In genomic region chr2:151827564-151828142, GRCh38 we compare ENCODE assay signal across 8 cellular contexts. TPM values are rescaled to one million over a fixed set of nuclear protein-coding genes. Genes with fewer than 3 reads are reported as not detected.
A peak's percentile ranks its signal among the peaks of the same experiment; 100 is the strongest.
DNase-seq lines count a peak whose midpoint lies in the region; ATAC-seq, FAIRE-seq and TF ChIP-seq lines count a peak whose summit lies in the region.

No MANE protein-coding gene starts in this region.

- in situ Hi-C loops in GM12878 (cut with MboI), result no loop called here

- POLR2A ChIA-PET in GM12878 (lab: Charles Lee), result interaction anchor here (0.5 to 1.3 kb wide), 5 partner anchors 8 to 676 kb away, joined by 3 to 8 read pairs (median 3); no protein-coding TSS in a partner anchor

- peak in 3 of 4 experiments; percentile 9 to 40 (median 23) for DNase-seq in activated naive CD4-positive, alpha-beta T cell (lab: John Stamatoyannopoulos, UW)
- DNase-seq in activated naive CD4-positive, alpha-beta T cell treated with anti-CD3 and anti-CD28 coated beads, Interleukin-2, amount 50 U/mL, for 16 hours, result no peak
- DNase-seq in RKO (ENCODE audit: low spot score), result peak; percentile 46
- no peak for DNase-seq in GM12878 (ENCODE audit: low read depth, low spot score)
- no peak for DNase-seq in smooth muscle cell (lab: John Stamatoyannopoulos, UW; ENCODE audit: unreplicated experiment)
- no peak for DNase-seq in SHP77 treated with DMSO at 0.1 percent for 48 hours (lab: John Stamatoyannopoulos, UW)

- H3K4me1 ChIP-seq in GM12878 (ENCODE audit: control insufficient read depth, insufficient read depth, low read length) (peaks cover 14% of the 10 kb centered on the region), iPS-20b (ENCODE audit: insufficient read depth, low read length) (peaks cover 33% of the 10 kb centered on the region), smooth muscle cell (ENCODE audit: low read depth) (peaks cover 22% of the 10 kb centered on the region)

- peak overlapping the region; percentile 73 for H3K4me2 ChIP-seq in GM12878 (ENCODE audit: control insufficient read depth, insufficient read depth)
- peak overlapping the region; percentile 92 for H3K4me2 ChIP-seq in smooth muscle cell

- WGBS in GM12878 (ENCODE audit: insufficient coverage, insufficient replicate concordance, low lambda C conversion rate, missing lambda C conversion rate), result 1% methylated on average over 38 of the region's 38 CpGs
- WGBS in smooth muscle cell (ENCODE audit: low lambda C conversion rate), result under 1% methylated on average over 37 of the region's 38 CpGs

- H3F3A ChIP-seq in smooth muscle cell (ENCODE audit: low read depth), result no peaks in the 10 kb centered on the region

- RAD21 ChIA-PET in GM12878 (lab: Charles Lee; ENCODE audit: unreplicated experiment), result interaction anchor here (0.9 to 1.4 kb wide), 5 partner anchors 13 to 56 kb away, joined by 3 to 5 read pairs (median 3); no protein-coding TSS in a partner anchor

- peaks cover 56% of the 10 kb centered on the region for H3K79me2 ChIP-seq in GM12878 (ENCODE audit: control insufficient read depth, insufficient read depth, low read length)
- peaks cover 56% of the 10 kb centered on the region for H3K79me2 ChIP-seq in smooth muscle cell (ENCODE audit: low read depth)

- TF ChIP-seq RAD21 in GM12878 (IDR thresholded peaks at IDR 0.05; ENCODE audit: insufficient read depth, low read depth, low read length), result no peak

- H3K27ac ChIP-seq in GM12878 (ENCODE audit: control insufficient read depth, insufficient read depth) (peak overlapping the region; percentile 88), iPS-20b (ENCODE audit: low read length) (no peak overlapping the region), smooth muscle cell (ENCODE audit: low read depth) (peak overlapping the region; percentile 74)

- TF ChIP-seq POLR2A in GM12878 (IDR thresholded peaks at IDR 0.05; ENCODE audit: low read depth, low read length), result no peak

- TF ChIP-seq EP300 in GM12878 (IDR thresholded peaks at IDR 0.05; ENCODE audit: borderline replicate concordance in 1 of 2, control insufficient read depth in 1 of 2, low read depth in 2 of 2, low read length in 2 of 2), result no peak

- H3K9me3 ChIP-seq in GM12878 (replicated peaks; ENCODE audit: control insufficient read depth, insufficient read depth, low read length) (no peaks in the 10 kb centered on the region), iPS-20b (ENCODE audit: insufficient read depth, low read depth, low read length) (no peaks in the 10 kb centered on the region), smooth muscle cell (replicated peaks; ENCODE audit: low read depth) (no peaks in the 10 kb centered on the region)

- ATAC-seq in HG02852 (IDR thresholded peaks at IDR 0.05; ENCODE audit: unreplicated experiment), result peak; percentile 25
- ATAC-seq in GM12878, result peak; percentile 50

- no peak for FAIRE-seq in GM12878 (lab: Jason Lieb, UNC)

- no TSS peak for BruUV-seq in GM12878 (replicated peaks; lab: Mats Ljungman, UMichigan)

- H3K4me3 ChIP-seq in GM12878 (peak overlapping the region; percentile 92), iPS-20b (ENCODE audit: low read length) (peak overlapping the region; percentile 85), smooth muscle cell (peak overlapping the region; percentile 81)

- TF ChIP-seq CTCF in GM12878 (IDR thresholded peaks at IDR 0.05 in 2 of 3, conservative IDR thresholded peaks at IDR 0.05 in 1 of 3; ENCODE audit: control insufficient read depth in 2 of 3, extremely low read depth in 1 of 3, insufficient read depth in 1 of 3, low read depth in 3 of 3, low read length in 3 of 3), result no peak
- TF ChIP-seq CTCF in smooth muscle cell (IDR thresholded peaks at IDR 0.05; ENCODE audit: borderline replicate concordance, insufficient read depth, poor library complexity, severe bottlenecking), result no peak

- CTCF ChIA-PET in GM12878 (lab: Yijun Ruan, JAX), result no interaction called here

- intact Hi-C loops in GM12878 (cut with micrococcal nuclease; ENCODE audit: unreplicated experiment), result loop anchor here (10.0 kb wide), 1 partner anchor 337 kb away; no protein-coding TSS in a partner anchor

- H3K27me3 ChIP-seq in GM12878 (replicated peaks in 1 of 2; ENCODE audit: control insufficient read depth in 2 of 2, insufficient read depth in 2 of 2, low read length in 1 of 2) (no peaks in the 10 kb centered on the region), iPS-20b (ENCODE audit: insufficient read depth, low read length) (no peaks in the 10 kb centered on the region), smooth muscle cell (ENCODE audit: low read depth) (no peaks in the 10 kb centered on the region)

- H3K36me3 ChIP-seq in GM12878 (ENCODE audit: control insufficient read depth in 2 of 2, insufficient read depth in 2 of 2, low read length in 1 of 2) (no peaks in the 10 kb centered on the region), iPS-20b (ENCODE audit: insufficient read depth, low read depth, low read length) (no peaks in the 10 kb centered on the region), smooth muscle cell (ENCODE audit: low read depth) (no peaks in the 10 kb centered on the region)

- peak overlapping the region; percentile 91 for H3K9ac ChIP-seq in GM12878 (ENCODE audit: control insufficient read depth, insufficient read depth, low read length)
- peak overlapping the region; percentile 80 for H3K9ac ChIP-seq in iPS-20b (ENCODE audit: low read depth, low read length)
- peak overlapping the region; percentile 94 for H3K9ac ChIP-seq in smooth muscle cell (ENCODE audit: low read depth)

- SMC1A ChIA-PET in GM12878 (lab: Charles Lee; ENCODE audit: uncharacterized antibody, unreplicated experiment), result interaction anchor here (0.6 to 2.2 kb wide), 8 partner anchors 13 to 160 kb away, joined by 3 to 7 read pairs (median 4); no protein-coding TSS in a partner anchor

- H4K20me1 ChIP-seq in GM12878 (ENCODE audit: control insufficient read depth, insufficient read depth) (no peaks in the 10 kb centered on the region; the same call in 1 of the 2 replicates), smooth muscle cell (ENCODE audit: low read depth) (peaks cover 46% of the 10 kb centered on the region)

- H2AFZ ChIP-seq in GM12878 (ENCODE audit: control insufficient read depth, low read depth, low read length) (peak overlapping the region; percentile 68), smooth muscle cell (ENCODE audit: low read depth) (peak overlapping the region; percentile 94)

TF ChIP-seq in GM12878, 131 proteins besides CTCF, POLR2A, EP300 and RAD21 (continues in another document):
- TF ChIP-seq EGR1 (IDR thresholded peaks at IDR 0.05; ENCODE audit: borderline replicate concordance in 1 of 2, low read depth in 2 of 2, low read length in 2 of 2) (0 out of 3 replicates have a peak, but pooled peaks of 1 of the 2 experiments have one; percentile 22), FOXK2 (IDR thresholded peaks at IDR 0.05) (no peak), SIN3A (IDR thresholded peaks at IDR 0.05; ENCODE audit: low read depth, low read length) (no peak), E2F8 (IDR thresholded peaks at IDR 0.05; ENCODE audit: low read depth, partially characterized antibody) (no peak), NBN (IDR thresholded peaks at IDR 0.05) (peak; percentile 30; the same call in 1 of the 2 replicates), ATF2 (IDR thresholded peaks at IDR 0.05; ENCODE audit: low read length) (no peak)

RNA-seq across cellular contexts. Expression of gene ARL5A, which starts 0.6 kb away (rescaled TPM):
- total RNA-seq in GM12878 (2013; cell fraction: nucleolus; rRNA removed), result 66.9 and 67.3 TPM in 2 replicates
- total RNA-seq in GM12878 (2014; rRNA removed) (39.5 and 40.7 TPM in 2 replicates), GM12878 (2014; rRNA removed; fragmentation: Illumina TruSeq; extraction: Trizol) (42.8 and 52.9 TPM in 2 replicates), GM12878 (2021) (39.1 and 47.1 TPM in 2 replicates), smooth muscle cell (81.2 and 101 TPM in 2 replicates)
- polyA plus RNA-seq in GM12878 (2011; ENCODE audit: low read depth), result 13.5 TPM
- polyA plus RNA-seq in GM12878 (2011; rRNA removed) (18.6 and 28.0 TPM in 2 replicates), GM12878 (2014; fragmentation: Illumina TruSeq; extraction: Trizol) (40.6 and 41.9 TPM in 2 replicates), GM12878 (2014; fragmentation: Nextera tagmentation; extraction: Ambion mirVana) (10 to 100 TPM in 1 of 2 experiments, 1 to 10 TPM in 1; 9.4 to 10.9 TPM), GM12878 (2014; rRNA removed) (31.3 and 33.2 TPM in 2 replicates), GM12878 (2016; fragmentation: Nextera tagmentation; extraction: Ambion mirVana) (10 to 100 TPM; 30.1 to 30.9 TPM), smooth muscle cell (21.1 and 24.2 TPM in 2 replicates)
- polyA plus RNA-seq in GM12878 (2011; cell fraction: cytosol; rRNA removed), result 16.6 and 29.3 TPM in 2 replicates
- 14.8 and 15.9 TPM in 2 replicates for polyA plus RNA-seq in GM12878 (2011; cell fraction: nucleus; rRNA removed)
- polyA plus RNA-seq in GM12878 (2012), result 30.5 and 36.1 TPM in 2 replicates
- 31.5 and 50.5 TPM in 2 replicates for polyA minus RNA-seq in GM12878 (2011; rRNA and poly(A)+ RNA removed)
- polyA minus RNA-seq in GM12878 (2011; cell fraction: cytosol; rRNA and poly(A)+ RNA removed), result 16.8 and 19.9 TPM in 2 replicates
- 21.5 and 43.0 TPM in 2 replicates for polyA minus RNA-seq in GM12878 (2011; cell fraction: nucleus; rRNA and poly(A)+ RNA removed)

Comparison
In these comparisons a context has a peak if more than half of its experiments do, and no peak if none do; other contexts are left out.
1. DNase-seq: peak in activated naive CD4-positive, alpha-beta T cell (3 of 4) and RKO (single experiment); none in activated naive CD4-positive, alpha-beta T cell treated with anti-CD3 and anti-CD28 coated beads, Interleukin-2, amount 50 U/mL, for 16 hours (single experiment), GM12878 (single experiment), smooth muscle cell (single experiment) and SHP77 treated with DMSO at 0.1 percent for 48 hours (single experiment).
2. Peak in every context shown above with its lines, with median percentiles within 50 percentile points of each other: H3K4me3 ChIP-seq and H3K9ac ChIP-seq.